In the genomic region with DNA sequence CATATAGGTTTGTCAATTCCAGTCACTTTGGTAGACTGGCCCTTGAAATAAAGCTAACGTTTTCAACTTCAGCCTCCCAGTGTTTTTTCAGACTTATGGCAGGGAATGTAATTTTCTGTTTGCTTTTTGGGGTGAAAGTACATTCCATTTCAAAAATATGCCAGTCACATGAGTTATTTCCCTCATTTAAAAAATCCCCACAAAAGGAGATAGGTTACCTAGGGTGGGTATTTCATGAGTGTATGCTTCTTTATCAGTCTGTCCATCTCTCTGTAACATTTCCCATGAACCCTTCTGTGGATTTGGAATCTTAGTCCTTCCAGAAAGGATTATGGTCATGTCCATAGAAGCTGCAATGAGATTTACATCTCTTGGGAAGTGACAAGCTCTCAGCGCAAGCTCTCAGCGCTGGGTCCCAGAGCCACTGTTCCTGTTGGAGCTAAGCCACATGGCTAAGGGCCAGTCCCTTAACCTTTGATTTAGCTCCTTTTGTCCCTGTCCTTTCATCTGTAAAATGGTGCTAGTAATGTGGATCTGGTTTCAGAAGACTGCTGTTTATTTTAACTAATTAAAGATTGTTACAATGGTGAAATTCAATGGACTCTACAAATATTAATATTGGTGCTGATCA, we compare ENCODE assay signal across 11 cellular contexts.
A peak's percentile ranks its signal among the peaks of the same experiment; 100 is the strongest.
DNase-seq lines count a peak whose midpoint lies in the region; ATAC-seq and TF ChIP-seq lines count a peak whose summit lies in the region.
"Had no signal": no experiment of that assay in that cellular context is flagged by ENCODE, and none has a peak within 500 bp of the region (broad histone marks: within the 10 kb centered on the region; RNA-seq: fewer than 3 reads in every experiment).

No MANE protein-coding gene starts in this region.

- no peak for TF ChIP-seq POLR2A in thyroid gland (IDR thresholded peaks at IDR 0.05)

- H3K9me3 ChIP-seq in right atrium auricular region: no peaks in the 10 kb centered on the region
- H3K9me3 ChIP-seq in thyroid gland: no peaks in the 10 kb centered on the region

- H3K27ac ChIP-seq in right atrium auricular region: peak overlapping the region in 1 of 2 donors; percentile 40
- no peak overlapping the region for H3K27ac ChIP-seq in thyroid gland
- H3K27ac ChIP-seq: cardiac muscle cell had no signal

- no peaks in the 10 kb centered on the region for H3K27me3 Mint-ChIP-seq in activated naive CD8-positive, alpha-beta T cell treated with anti-CD3 and anti-CD28 coated beads for 36 hours
- H3K27me3 Mint-ChIP-seq in activated naive CD8-positive, alpha-beta T cell treated with anti-CD3 and anti-CD28 coated beads, Interleukin-2, amount 50 U/mL, for 24 hours: no peaks in the 10 kb centered on the region

- H3K27me3 ChIP-seq in right atrium auricular region (no peaks in the 10 kb centered on the region), thyroid gland (no peaks in the 10 kb centered on the region)
- H3K27me3 ChIP-seq: cardiac muscle cell had no signal

- peaks cover 6% of the 10 kb centered on the region for H3K4me1 Mint-ChIP-seq in activated naive CD8-positive, alpha-beta T cell treated with anti-CD3 and anti-CD28 coated beads for 36 hours
- H3K4me1 Mint-ChIP-seq in activated naive CD8-positive, alpha-beta T cell treated with anti-CD3 and anti-CD28 coated beads, Interleukin-2, amount 50 U/mL, for 24 hours: peaks cover 18% of the 10 kb centered on the region
- H3K4me1 Mint-ChIP-seq: nephron had no signal

- H3K27ac Mint-ChIP-seq in activated naive CD8-positive, alpha-beta T cell treated with anti-CD3 and anti-CD28 coated beads for 36 hours: no peak overlapping the region
- H3K27ac Mint-ChIP-seq in activated naive CD8-positive, alpha-beta T cell treated with anti-CD3 and anti-CD28 coated beads, Interleukin-2, amount 50 U/mL, for 24 hours: no peak overlapping the region
- H3K27ac Mint-ChIP-seq: nephron had no signal

- TF ChIP-seq CTCF in right atrium auricular region (IDR thresholded peaks at IDR 0.05) (no peak), thyroid gland (IDR thresholded peaks at IDR 0.05) (no peak)

- H3K9me3 Mint-ChIP-seq in activated naive CD8-positive, alpha-beta T cell treated with anti-CD3 and anti-CD28 coated beads for 36 hours: no peaks in the 10 kb centered on the region
- no peaks in the 10 kb centered on the region for H3K9me3 Mint-ChIP-seq in activated naive CD8-positive, alpha-beta T cell treated with anti-CD3 and anti-CD28 coated beads, Interleukin-2, amount 50 U/mL, for 24 hours
- H3K9me3 Mint-ChIP-seq: nephron had no signal

- intact Hi-C loops in Right ventricle myocardium inferior (cut with DNase I): loop anchor here (5.0 to 10.0 kb wide), 2 partner anchors 99 to 716 kb away; no protein-coding TSS in a partner anchor
- intact Hi-C loops in thyroid gland (cut with DNase I): no loop called here

- no peak overlapping the region for H3K4me3 ChIP-seq in right atrium auricular region
- H3K4me3 ChIP-seq in thyroid gland (replicated peaks in 1 of 3): no peak overlapping the region
- H3K4me3 ChIP-seq: cardiac muscle cell had no signal

- H3K4me1 ChIP-seq in right atrium auricular region (peaks cover 0 to 48% of the 10 kb centered on the region in 2 donors), thyroid gland (peaks cover 6 to 19% of the 10 kb centered on the region in 2 donors)

- peak; percentile 38 for ATAC-seq in Right ventricle myocardium inferior
- no peak for ATAC-seq in activated naive CD8-positive, alpha-beta T cell treated with anti-CD3 and anti-CD28 coated beads, Interleukin-2, amount 50 U/mL, for 24 hours
- ATAC-seq: esophagus mucosa had no signal

- H3K4me3 Mint-ChIP-seq in activated naive CD8-positive, alpha-beta T cell treated with anti-CD3 and anti-CD28 coated beads for 36 hours: no peak overlapping the region
- H3K4me3 Mint-ChIP-seq in activated naive CD8-positive, alpha-beta T cell treated with anti-CD3 and anti-CD28 coated beads, Interleukin-2, amount 50 U/mL, for 24 hours: no peak overlapping the region
- H3K4me3 Mint-ChIP-seq: nephron had no signal

- 29 to 43% methylated on average over 3 of the region's 3 CpGs for whole genome bisulfite sequencing in thyroid gland, 2 donors

- DNase-seq in Right ventricle myocardium inferior (ENCODE audit: missing footprints) (no peak), right atrium auricular region (ENCODE audit: low spot score) (no peak), NCI-H774 (lab: John Stamatoyannopoulos, UW) (peak; percentile 72), iPS-NIHi11 (ENCODE audit: low spot score) (peak; percentile 28), thyroid gland (peak; percentile 65 to 78), HuH-7.5 (ENCODE audit: low spot score) (no peak)
- no peak for DNase-seq in activated naive CD8-positive, alpha-beta T cell treated with anti-CD3 and anti-CD28 coated beads for 36 hours
- DNase-seq in activated naive CD8-positive, alpha-beta T cell treated with anti-CD3 and anti-CD28 coated beads, Interleukin-2, amount 50 U/mL, for 24 hours: no peak

- H3K36me3 Mint-ChIP-seq in activated naive CD8-positive, alpha-beta T cell treated with anti-CD3 and anti-CD28 coated beads for 36 hours: peaks cover 3% of the 10 kb centered on the region
- H3K36me3 Mint-ChIP-seq in activated naive CD8-positive, alpha-beta T cell treated with anti-CD3 and anti-CD28 coated beads, Interleukin-2, amount 50 U/mL, for 24 hours (ENCODE audit: low read depth): peaks cover 1% of the 10 kb centered on the region

- no peaks in the 10 kb centered on the region for H3K36me3 ChIP-seq in right atrium auricular region
- H3K36me3 ChIP-seq in thyroid gland: no peaks in the 10 kb centered on the region
- H3K36me3 ChIP-seq: cardiac muscle cell had no signal

Comparison
In these comparisons a context has a peak if more than half of its experiments do, and no peak if none do; other contexts are left out.
1. DNase-seq: peak in NCI-H774 (single experiment), iPS-NIHi11 (single experiment) and thyroid gland (2 of 2); none in Right ventricle myocardium inferior (single experiment), right atrium auricular region (single experiment), HuH-7.5 (single experiment), activated naive CD8-positive, alpha-beta T cell treated with anti-CD3 and anti-CD28 coated beads for 36 hours (single experiment) and activated naive CD8-positive, alpha-beta T cell treated with anti-CD3 and anti-CD28 coated beads, Interleukin-2, amount 50 U/mL, for 24 hours (single experiment).